8 cellular contexts compared by ENCODE assay signal in the genomic region with DNA sequence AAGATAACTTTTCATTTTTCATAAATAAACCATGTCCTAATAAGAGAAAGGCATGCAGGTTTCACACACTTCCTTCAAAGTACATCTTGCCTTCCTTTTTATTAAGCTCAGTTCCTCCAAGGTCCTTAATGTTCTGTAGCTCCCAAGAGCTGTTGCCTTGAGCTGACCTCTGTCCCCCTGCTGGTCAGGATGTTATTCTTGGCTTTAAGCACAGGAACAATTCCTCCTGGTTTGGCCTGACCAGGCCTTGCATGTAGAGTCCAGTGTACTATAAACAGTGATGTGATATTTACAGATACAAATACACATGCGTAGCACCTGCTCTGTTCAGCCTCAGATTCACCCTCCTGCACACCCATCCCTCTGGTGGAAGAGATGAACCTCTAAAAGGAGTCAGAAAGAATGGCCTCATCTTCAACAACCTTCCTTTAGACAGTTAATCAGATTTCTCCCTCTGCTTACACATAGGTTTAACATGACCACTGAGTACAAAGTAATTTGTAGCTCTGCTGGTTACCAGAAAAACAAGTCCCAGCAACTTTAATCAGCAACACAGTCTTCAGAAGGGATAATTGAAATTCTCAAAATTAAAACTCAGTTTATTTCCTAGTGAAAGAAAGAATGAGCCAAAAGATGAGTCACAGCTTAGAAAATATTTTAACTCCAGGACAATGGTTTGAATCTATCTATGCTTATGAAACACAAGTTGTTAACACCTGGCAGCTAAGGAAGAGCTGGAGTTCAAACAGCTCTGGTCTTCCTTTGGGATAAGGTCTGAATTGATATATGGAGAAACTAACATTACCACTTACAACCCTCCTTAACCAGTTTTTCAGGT. TPM values are rescaled to one million over a fixed set of nuclear protein-coding genes. Genes with fewer than 3 reads are reported as not detected.
DNase-seq lines count a peak whose midpoint lies in the region; ATAC-seq, FAIRE-seq and TF ChIP-seq lines count a peak whose summit lies in the region.

No MANE protein-coding gene starts in this region.

- ATAC-seq in natural killer cell (no peak), foreskin keratinocyte (peak; percentile 54), pancreas (peak; percentile 82 to 95 (median 93)), HG02678 (IDR thresholded peaks at IDR 0.05; ENCODE audit: unreplicated experiment) (no peak)
- no peak for ATAC-seq in natural killer cell treated with Interleukin-12 subunit alpha and Interleukin-12 subunit beta and Interleukin-15 and Interleukin-18, amount 100 ng/mL, for 72 hours

- H3K27me3 Mint-ChIP-seq in natural killer cell (ENCODE audit: low read depth in 2 of 2): no peaks in the 10 kb centered on the region
- no peaks in the 10 kb centered on the region for H3K27me3 Mint-ChIP-seq in natural killer cell treated with Interleukin-12 subunit alpha and Interleukin-12 subunit beta and Interleukin-15 and Interleukin-18, amount 100 ng/mL, for 72 hours

- peak overlapping the region; percentile 45 to 46 for H3K27ac Mint-ChIP-seq in natural killer cell
- H3K27ac Mint-ChIP-seq in natural killer cell treated with Interleukin-12 subunit alpha and Interleukin-12 subunit beta and Interleukin-15 and Interleukin-18, amount 100 ng/mL, for 72 hours: peak overlapping the region in 1 of 2 donors; percentile 45

- H3K9me3 ChIP-seq in pancreas: no peaks in the 10 kb centered on the region

- no peak for TF ChIP-seq CTCF in natural killer cell (IDR thresholded peaks at IDR 0.05)
- TF ChIP-seq CTCF in foreskin keratinocyte (conservative IDR thresholded peaks at IDR 0.05): peak; percentile 38
- peak in 3 of 4 donors; percentile 18 to 27 (median 20) for TF ChIP-seq CTCF in pancreas (IDR thresholded peaks at IDR 0.05)

- FAIRE-seq in pancreas (lab: Jason Lieb, UNC): no peak

- DNase-seq in natural killer cell (no peak), SKM-1 treated with dmso at 0.1 percent for 144 hours (lab: John Stamatoyannopoulos, UW; ENCODE audit: unreplicated experiment) (peak; percentile 47), foreskin keratinocyte (peak in 1 of 2 donors; percentile 49), pancreas (peak in 4 of 6 donors; percentile 28 to 40 (median 35)), UCSD-AML1 (lab: John Stamatoyannopoulos, UW; ENCODE audit: unreplicated experiment) (no peak)
- DNase-seq in natural killer cell treated with Interleukin-12 subunit alpha and Interleukin-12 subunit beta and Interleukin-15 and Interleukin-18, amount 100 ng/mL, for 72 hours (ENCODE audit: low spot score): no peak
- no peak for DNase-seq in activated CD8-positive, alpha-beta memory T cell treated with anti-CD3 and anti-CD28 coated beads, Interleukin-2, amount 50 U/mL, for 48 hours

- WGBS in pancreas, 2 donors: 22 to 24% methylated on average over 1 of the region's 1 CpG

- intact Hi-C loops in natural killer cell (cut with micrococcal nuclease): no loop called here
- intact Hi-C loops in pancreas (cut with DNase I): no loop called here

- H3K36me3 ChIP-seq in pancreas: no peaks in the 10 kb centered on the region

- no peaks in the 10 kb centered on the region for H3K27me3 ChIP-seq in foreskin keratinocyte
- H3K27me3 ChIP-seq in pancreas: no peaks in the 10 kb centered on the region

- no peak overlapping the region for H3K4me3 Mint-ChIP-seq in natural killer cell
- H3K4me3 Mint-ChIP-seq in natural killer cell treated with Interleukin-12 subunit alpha and Interleukin-12 subunit beta and Interleukin-15 and Interleukin-18, amount 100 ng/mL, for 72 hours: no peak overlapping the region

- no peaks in the 10 kb centered on the region for H3K9me3 Mint-ChIP-seq in natural killer cell
- no peaks in the 10 kb centered on the region for H3K9me3 Mint-ChIP-seq in natural killer cell treated with Interleukin-12 subunit alpha and Interleukin-12 subunit beta and Interleukin-15 and Interleukin-18, amount 100 ng/mL, for 72 hours

- H3K4me3 ChIP-seq in pancreas: no peak overlapping the region

- no peaks in the 10 kb centered on the region for H3K36me3 Mint-ChIP-seq in natural killer cell
- peaks cover 5% of the 10 kb centered on the region for H3K36me3 Mint-ChIP-seq in natural killer cell treated with Interleukin-12 subunit alpha and Interleukin-12 subunit beta and Interleukin-15 and Interleukin-18, amount 100 ng/mL, for 72 hours

- H3K27ac ChIP-seq in foreskin keratinocyte (no peak overlapping the region), pancreas (no peak overlapping the region)

- H3K4me1 ChIP-seq in foreskin keratinocyte (peaks cover 6% of the 10 kb centered on the region), pancreas (peaks cover 7 to 12% (median 10%) of the 10 kb centered on the region in 3 donors)

- peaks cover 18 to 27% of the 10 kb centered on the region in 2 donors for H3K4me1 Mint-ChIP-seq in natural killer cell
- H3K4me1 Mint-ChIP-seq in natural killer cell treated with Interleukin-12 subunit alpha and Interleukin-12 subunit beta and Interleukin-15 and Interleukin-18, amount 100 ng/mL, for 72 hours (ENCODE audit: low read depth in 2 of 2): peaks cover 11 to 17% of the 10 kb centered on the region in 2 donors

RNA-seq across cellular contexts. Expression of gene PTPN9, which starts 46.5 kb away (rescaled TPM):
- 10 to 100 TPM; 28.3 to 33.0 (median 28.9) TPM for total RNA-seq in natural killer cell
- 10 to 100 TPM; 30.0 to 34.2 TPM for total RNA-seq in natural killer cell treated with Interleukin-12 subunit alpha and Interleukin-12 subunit beta and Interleukin-15 and Interleukin-18, amount 100 ng/mL, for 72 hours
- 27.0 and 29.3 TPM in 2 replicates for total RNA-seq in foreskin keratinocyte
- 15.6 and 18.1 TPM in 2 replicates for polyA plus RNA-seq in foreskin keratinocyte
- 10 to 100 TPM in 2 of 6 donors, 1 to 10 TPM in 4; 5.8 to 16.8 (median 8.9) TPM for total RNA-seq in pancreas
- polyA plus RNA-seq in pancreas: 1 to 10 TPM; 3.3 to 5.7 TPM

Comparison
In these comparisons a context has a peak if more than half of its experiments do, and no peak if none do; other contexts are left out.
1. ATAC-seq: peak in foreskin keratinocyte (single experiment) and pancreas (4 of 4); none in natural killer cell (0 of 3), natural killer cell treated with Interleukin-12 subunit alpha and Interleukin-12 subunit beta and Interleukin-15 and Interleukin-18, amount 100 ng/mL, for 72 hours (0 of 2) and HG02678 (single experiment).
2. DNase-seq: peak in SKM-1 treated with dmso at 0.1 percent for 144 hours (single experiment) and pancreas (4 of 6); none in natural killer cell (single experiment), natural killer cell treated with Interleukin-12 subunit alpha and Interleukin-12 subunit beta and Interleukin-15 and Interleukin-18, amount 100 ng/mL, for 72 hours (single experiment), UCSD-AML1 (single experiment) and activated CD8-positive, alpha-beta memory T cell treated with anti-CD3 and anti-CD28 coated beads, Interleukin-2, amount 50 U/mL, for 48 hours (single experiment).